In the genomic region with DNA sequence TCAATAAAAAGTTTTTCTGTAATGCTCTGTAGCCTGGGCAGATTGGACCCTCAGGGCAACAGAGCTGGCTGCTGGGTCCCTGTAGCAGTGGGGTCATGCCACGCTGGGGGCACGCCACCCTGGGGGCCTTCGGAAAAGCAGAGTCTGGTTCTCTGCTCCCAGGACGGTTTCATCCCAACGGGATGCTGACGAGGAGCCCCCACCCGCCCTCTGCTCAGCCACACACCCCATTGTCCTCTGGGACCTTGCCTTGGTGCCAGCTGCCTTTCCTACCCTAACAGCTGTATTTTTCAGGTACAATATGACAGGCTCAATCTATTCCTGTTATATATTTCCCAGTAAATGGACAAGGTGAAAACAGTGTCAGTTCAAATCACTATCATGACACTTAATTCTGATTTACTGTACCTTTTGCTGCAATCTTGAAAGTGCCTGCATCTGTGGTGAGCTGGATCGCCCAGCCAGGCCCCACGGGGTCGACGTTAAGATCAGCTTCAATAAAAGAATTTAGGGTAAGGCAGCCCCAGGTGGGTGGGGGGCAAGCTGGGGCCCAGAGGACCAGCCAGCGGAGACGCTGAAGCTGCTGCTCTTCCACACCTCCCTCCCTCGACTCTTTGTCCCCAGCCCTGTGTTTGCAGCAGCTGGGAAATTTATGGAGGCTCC, we compare ENCODE assay signal across 26 cellular contexts. TPM values are rescaled to one million over a fixed set of nuclear protein-coding genes. Genes with fewer than 3 reads are reported as not detected.
DNase-seq lines count a peak whose midpoint lies in the region; ATAC-seq, FAIRE-seq and TF ChIP-seq lines count a peak whose summit lies in the region.
"Had no signal": no experiment of that assay in that cellular context is flagged by ENCODE, and none has a peak within 500 bp of the region (broad histone marks: within the 10 kb centered on the region; RNA-seq: fewer than 3 reads in every experiment).

No MANE protein-coding gene starts in this region.

- H3K27me3 ChIP-seq in GM23338 (ENCODE audit: insufficient read depth) (no peaks in the 10 kb centered on the region), astrocyte (ENCODE audit: insufficient read depth, low read length) (peaks cover 2% of the 10 kb centered on the region), skeletal muscle satellite cell (ENCODE audit: control insufficient read depth, insufficient read depth, low read length) (peaks cover 40% of the 10 kb centered on the region)
- H3K27me3 ChIP-seq: MG63, right atrium auricular region had no signal

- H3K9me3 Mint-ChIP-seq in GM23338 (no peaks in the 10 kb centered on the region), astrocyte (ENCODE audit: unreplicated experiment) (peaks cover 2% of the 10 kb centered on the region)
- H3K9me3 Mint-ChIP-seq: activated CD4-positive, alpha-beta memory T cell treated with anti-CD3 and anti-CD28 coated beads, Interleukin-2, amount 10 ng/mL, durations not matched to agents 7 days and 5 days; central memory CD8-positive, alpha-beta T cell; natural killer cell had no signal

- ATAC-seq in GM23338: no peak
- no peak for ATAC-seq in HG02852 (IDR thresholded peaks at IDR 0.05; ENCODE audit: unreplicated experiment)
- ATAC-seq: lower lobe of right lung, natural killer cell, Right ventricle myocardium inferior had no signal

- H3K27ac Mint-ChIP-seq in GM23338: no peak overlapping the region
- H3K27ac Mint-ChIP-seq in astrocyte (ENCODE audit: unreplicated experiment): peak overlapping the region; percentile 66
- H3K27ac Mint-ChIP-seq: activated CD4-positive, alpha-beta memory T cell treated with anti-CD3 and anti-CD28 coated beads, Interleukin-2, amount 10 ng/mL, durations not matched to agents 7 days and 5 days; natural killer cell had no signal

- H3K27ac ChIP-seq in GM23338 (ENCODE audit: low read depth): no peak overlapping the region
- H3K27ac ChIP-seq in astrocyte (ENCODE audit: low read depth, low read length): no peak overlapping the region
- H3K27ac ChIP-seq: lower lobe of right lung, right atrium auricular region had no signal

- H3K4me1 ChIP-seq in GM23338 (ENCODE audit: insufficient read depth) (no peaks in the 10 kb centered on the region), astrocyte (ENCODE audit: insufficient read depth, low read length) (no peaks in the 10 kb centered on the region), skeletal muscle satellite cell (ENCODE audit: control insufficient read depth, insufficient read depth, low read length) (no peaks in the 10 kb centered on the region)
- H3K4me1 ChIP-seq: lower lobe of right lung, right atrium auricular region had no signal

- H3K9me3 ChIP-seq in astrocyte (ENCODE audit: insufficient read depth, low read depth, low read length): no peaks in the 10 kb centered on the region
- H3K9me3 ChIP-seq in skeletal muscle satellite cell (replicated peaks; ENCODE audit: low read length): no peaks in the 10 kb centered on the region
- H3K9me3 ChIP-seq: lower lobe of right lung, MG63, right atrium auricular region had no signal

- no peak for FAIRE-seq in astrocyte (lab: Jason Lieb, UNC)
- FAIRE-seq: endothelial cell of umbilical vein, frontal cortex, G401.6 had no signal

- no peak for TF ChIP-seq CTCF in GM23338 (conservative IDR thresholded peaks at IDR 0.05; ENCODE audit: low read depth in 2 of 2)
- no peak for TF ChIP-seq CTCF in astrocyte (IDR thresholded peaks at IDR 0.05; ENCODE audit: insufficient read depth, low read depth, low read length)

- H3K4me2 ChIP-seq in GM23338: no peak overlapping the region
- no peak overlapping the region for H3K4me2 ChIP-seq in astrocyte (ENCODE audit: low read length)
- peak overlapping the region; percentile 12 for H3K4me2 ChIP-seq in skeletal muscle satellite cell (ENCODE audit: low read length)

- H3K79me2 ChIP-seq in GM23338 (replicated peaks; ENCODE audit: insufficient read depth) (no peaks in the 10 kb centered on the region), astrocyte (ENCODE audit: insufficient read depth, low read length) (no peaks in the 10 kb centered on the region)

- DNase-seq in GM23338 (ENCODE audit: low spot score): no peak
- DNase-seq in astrocyte (ENCODE audit: low read depth): no peak
- peak; percentile 25 for DNase-seq in midbrain (lab: John Stamatoyannopoulos, UW)
- DNase-seq in NCI-H526 treated with DMSO at 0.1 percent for 48 hours (lab: John Stamatoyannopoulos, UW): no peak
- no peak for DNase-seq in dermis blood vessel endothelial cell
- DNase-seq: activated CD4-positive, alpha-beta memory T cell treated with anti-CD3 and anti-CD28 coated beads, Interleukin-2, amount 10 ng/mL, durations not matched to agents 7 days and 5 days; activated CD4-positive, alpha-beta T cell treated with anti-CD3 and anti-CD28 coated beads for 1 hour; activated T-cell treated with anti-CD3 and anti-CD28 coated beads, Interleukin-2, amount 50 U/mL, for 1 hour; DMS79; KG1; lower lobe of right lung; MG63; natural killer cell; NCI-H1930; NCI-H69; stimulated activated CD4-positive, alpha-beta T cell treated with anti-CD3 and anti-CD28 coated beads, Interleukin-1b, Interleukin-23, amount 100 ng/mL, for 48 hours; stimulated activated naive CD4-positive, alpha-beta T cell treated with Interleukin-2 at 50 U/mL for 16 hours; T-helper 2 cell had no signal

- no peaks in the 10 kb centered on the region for H3K9me2 ChIP-seq in GM23338 (ENCODE audit: insufficient read depth)

- H3K4me1 Mint-ChIP-seq in GM23338: peaks cover 2% of the 10 kb centered on the region; the same call in 2 of the 3 replicates
- H3K4me1 Mint-ChIP-seq in astrocyte (ENCODE audit: low read depth, unreplicated experiment): no peaks in the 10 kb centered on the region

- H4K20me1 ChIP-seq in GM23338 (replicated peaks; ENCODE audit: insufficient read depth) (no peaks in the 10 kb centered on the region), astrocyte (ENCODE audit: insufficient read depth, low read length) (no peaks in the 10 kb centered on the region)

- H3K36me3 ChIP-seq in GM23338 (ENCODE audit: insufficient read depth): no peaks in the 10 kb centered on the region
- no peaks in the 10 kb centered on the region for H3K36me3 ChIP-seq in astrocyte (ENCODE audit: insufficient read depth, low read length)
- no peaks in the 10 kb centered on the region for H3K36me3 ChIP-seq in skeletal muscle satellite cell (ENCODE audit: insufficient read depth, low read length)
- H3K36me3 ChIP-seq: lower lobe of right lung, MG63, right atrium auricular region had no signal

- H3K36me3 Mint-ChIP-seq in GM23338 (ENCODE audit: low read depth) (no peaks in the 10 kb centered on the region), astrocyte (ENCODE audit: low read depth, unreplicated experiment) (no peaks in the 10 kb centered on the region)
- H3K36me3 Mint-ChIP-seq: natural killer cell had no signal

- H3K9ac ChIP-seq in astrocyte (ENCODE audit: low read length): no peak overlapping the region
- H3K9ac ChIP-seq in skeletal muscle satellite cell (ENCODE audit: low read depth, low read length): no peak overlapping the region

- H3F3A ChIP-seq in GM23338 (replicated peaks; ENCODE audit: low read depth): no peaks in the 10 kb centered on the region

- no peak overlapping the region for H3K4me3 Mint-ChIP-seq in GM23338
- H3K4me3 Mint-ChIP-seq in astrocyte (ENCODE audit: unreplicated experiment): no peak overlapping the region
- H3K4me3 Mint-ChIP-seq: activated CD4-positive, alpha-beta memory T cell treated with anti-CD3 and anti-CD28 coated beads, Interleukin-2, amount 10 ng/mL, durations not matched to agents 7 days and 5 days; central memory CD8-positive, alpha-beta T cell; natural killer cell had no signal

- H3K27me3 Mint-ChIP-seq in GM23338 (ENCODE audit: insufficient read depth, low read depth, poor library complexity): peaks cover 4% of the 10 kb centered on the region
- H3K27me3 Mint-ChIP-seq in astrocyte (ENCODE audit: low read depth, unreplicated experiment): peaks cover 14% of the 10 kb centered on the region

- H3K4me3 ChIP-seq in GM23338: no peak overlapping the region
- H3K4me3 ChIP-seq in astrocyte (ENCODE audit: insufficient read depth, low read depth, low read length): no peak overlapping the region
- no peak overlapping the region for H3K4me3 ChIP-seq in skeletal muscle satellite cell (ENCODE audit: low read length)
- H3K4me3 ChIP-seq: lower lobe of right lung, MG63, right atrium auricular region had no signal

- H2AFZ ChIP-seq in GM23338 (peak overlapping the region; percentile 84; the same call in 1 of the 2 replicates), astrocyte (ENCODE audit: low read depth, low read length) (no peak overlapping the region)

TF ChIP-seq in GM23338, 12 proteins besides CTCF, POLR2A, EP300 and RAD21 (continues in another document):
- no peak for TF ChIP-seq EZH2 (IDR thresholded peaks at IDR 0.05; ENCODE audit: low read depth, unreplicated experiment)
- TF ChIP-seq EZH2phosphoT487 (IDR thresholded peaks at IDR 0.05; ENCODE audit: unreplicated experiment): no peak

RNA-seq across cellular contexts. Expression of a gene that starts 28.8 kb away (rescaled TPM):
- total RNA-seq in GM23338 (2014; rRNA removed; shearing (Covaris generic)): 4.0 and 6.6 TPM in 2 replicates
- 1.3 and 1.9 TPM in 2 replicates for polyA plus RNA-seq in GM23338 (2016; fragmentation: Nextera tagmentation; extraction: Ambion mirVana)
- total RNA-seq in astrocyte (12.8 and 13.2 TPM in 2 replicates), dermis blood vessel endothelial cell (18.4 and 23.9 TPM in 2 replicates)
- total RNA-seq in skeletal muscle satellite cell (2012; rRNA removed): 0.51 and 1.1 TPM in 2 replicates
